17 cellular contexts compared by ENCODE assay signal in the genomic region with DNA sequence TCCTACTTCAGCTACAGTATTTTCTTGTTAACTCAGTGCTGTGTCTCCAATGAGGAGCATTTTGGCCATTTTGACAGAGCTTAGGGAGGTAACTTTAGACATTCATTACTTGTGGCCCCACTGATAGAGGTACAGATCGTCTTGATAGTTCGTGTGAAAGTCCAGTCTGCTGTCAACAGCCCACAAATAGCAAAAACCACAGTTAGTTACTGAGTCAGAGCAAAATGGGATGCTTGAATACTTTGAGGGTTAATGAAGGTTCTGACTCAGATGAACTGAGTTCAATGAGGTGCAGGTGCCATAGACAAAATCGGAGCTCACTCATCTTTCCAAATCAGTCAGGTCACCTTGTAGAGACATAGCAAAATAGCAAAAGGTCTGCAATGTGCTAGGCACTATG.
A peak's percentile ranks its signal among the peaks of the same experiment; 100 is the strongest.
DNase-seq lines count a peak whose midpoint lies in the region; ATAC-seq and TF ChIP-seq lines count a peak whose summit lies in the region.
"Had no signal": no experiment of that assay in that cellular context is flagged by ENCODE, and none has a peak within 500 bp of the region (broad histone marks: within the 10 kb centered on the region; RNA-seq: fewer than 3 reads in every experiment).

No MANE protein-coding gene starts in this region.

- no peaks in the 10 kb centered on the region for H3K36me3 ChIP-seq in prostate gland
- H3K36me3 ChIP-seq: heart left ventricle, tibial nerve had no signal

- DNase-seq in AG08396 (ENCODE audit: low spot score): peak; percentile 12
- peak; percentile 14 for DNase-seq in amniotic epithelial cell (ENCODE audit: low read depth)
- no peak for DNase-seq in prostate gland (ENCODE audit: low spot score)
- DNase-seq in SK-N-DZ (ENCODE audit: low spot score): no peak
- DNase-seq: activated CD8-positive, alpha-beta memory T cell treated with anti-CD3 and anti-CD28 coated beads, Interleukin-2, amount 50 U/mL, for 4 hours; activated naive CD8-positive, alpha-beta T cell treated with anti-CD3 and anti-CD28 coated beads for 36 hours; heart left ventricle; MV-4-11; naive B cell; NCI-H2171 treated with DMSO at 0.1 percent for 48 hours; psoas muscle had no signal

- no peak for TF ChIP-seq CTCF in prostate gland (IDR thresholded peaks at IDR 0.05)

- no peak for TF ChIP-seq POLR2A in prostate gland (IDR thresholded peaks at IDR 0.05)

- no peaks in the 10 kb centered on the region for H3K9me3 ChIP-seq in prostate gland
- H3K9me3 ChIP-seq: A549, heart left ventricle, psoas muscle, tibial nerve had no signal

- peak; percentile 54 for ATAC-seq in GM19395 (IDR thresholded peaks at IDR 0.05; ENCODE audit: unreplicated experiment)
- ATAC-seq in HG03064 (IDR thresholded peaks at IDR 0.05; ENCODE audit: low read depth, unreplicated experiment): peak; percentile 76
- ATAC-seq in GM21447 (IDR thresholded peaks at IDR 0.05; ENCODE audit: unreplicated experiment): no peak
- ATAC-seq in GM21717 (IDR thresholded peaks at IDR 0.05; ENCODE audit: unreplicated experiment): no peak
- ATAC-seq: A549, heart left ventricle, psoas muscle had no signal

- no peaks in the 10 kb centered on the region for H3K27me3 ChIP-seq in prostate gland (replicated peaks; ENCODE audit: insufficient read depth)
- H3K27me3 ChIP-seq: tibial nerve had no signal

- no peak overlapping the region for H3K27ac ChIP-seq in prostate gland
- H3K27ac ChIP-seq: A549, heart left ventricle, psoas muscle, tibial nerve had no signal

- H3K4me1 ChIP-seq in prostate gland (replicated peaks): no peaks in the 10 kb centered on the region
- H3K4me1 ChIP-seq: A549, heart left ventricle, psoas muscle, tibial nerve had no signal

- WGBS in prostate gland: 86% methylated on average over 3 of the region's 3 CpGs

- intact Hi-C loops in prostate gland (cut with DNase I): no loop called here

- no peak overlapping the region for H3K4me3 ChIP-seq in prostate gland
- H3K4me3 ChIP-seq: A549, heart left ventricle, psoas muscle, tibial nerve had no signal

Comparison
In these comparisons a context has a peak if more than half of its experiments do, and no peak if none do; other contexts are left out.
1. DNase-seq: peak in AG08396 (single experiment) and amniotic epithelial cell (single experiment); none in prostate gland (single experiment) and SK-N-DZ (single experiment).
2. ATAC-seq: peak in GM19395 (single experiment) and HG03064 (single experiment); none in GM21447 (single experiment) and GM21717 (single experiment).